ENCODE assay signal across 1 cellular context in genomic region chr21:44442266-44443125, GRCh38.
TF ChIP-seq lines count a peak whose summit lies in the region.

No MANE protein-coding gene starts in this region.

TF ChIP-seq in HepG2, 621 proteins besides CTCF, POLR2A, EP300 and RAD21 (continued from another document and continues in another):
- TF ChIP-seq, protein P1, sequence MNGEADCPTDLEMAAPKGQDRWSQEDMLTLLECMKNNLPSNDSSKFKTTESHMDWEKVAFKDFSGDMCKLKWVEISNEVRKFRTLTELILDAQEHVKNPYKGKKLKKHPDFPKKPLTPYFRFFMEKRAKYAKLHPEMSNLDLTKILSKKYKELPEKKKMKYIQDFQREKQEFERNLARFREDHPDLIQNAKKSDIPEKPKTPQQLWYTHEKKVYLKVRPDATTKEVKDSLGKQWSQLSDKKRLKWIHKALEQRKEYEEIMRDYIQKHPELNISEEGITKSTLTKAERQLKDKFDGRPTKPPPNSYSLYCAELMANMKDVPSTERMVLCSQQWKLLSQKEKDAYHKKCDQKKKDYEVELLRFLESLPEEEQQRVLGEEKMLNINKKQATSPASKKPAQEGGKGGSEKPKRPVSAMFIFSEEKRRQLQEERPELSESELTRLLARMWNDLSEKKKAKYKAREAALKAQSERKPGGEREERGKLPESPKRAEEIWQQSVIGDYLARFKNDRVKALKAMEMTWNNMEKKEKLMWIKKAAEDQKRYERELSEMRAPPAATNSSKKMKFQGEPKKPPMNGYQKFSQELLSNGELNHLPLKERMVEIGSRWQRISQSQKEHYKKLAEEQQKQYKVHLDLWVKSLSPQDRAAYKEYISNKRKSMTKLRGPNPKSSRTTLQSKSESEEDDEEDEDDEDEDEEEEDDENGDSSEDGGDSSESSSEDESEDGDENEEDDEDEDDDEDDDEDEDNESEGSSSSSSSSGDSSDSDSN (CRISPR knock-in tag; IDR thresholded peaks at IDR 0.05), result no peak
- TF ChIP-seq ZC3H4 (CRISPR knock-in tag; IDR thresholded peaks at IDR 0.05; ENCODE audit: borderline replicate concordance) (no peak), ZNF275 (CRISPR knock-in tag; IDR thresholded peaks at IDR 0.05; ENCODE audit: borderline replicate concordance) (no peak), ZNF142 (CRISPR knock-in tag; IDR thresholded peaks at IDR 0.05) (0 out of 2 replicates have a peak, but pooled peaks have one; percentile 49), ZNF230 (CRISPR knock-in tag; IDR thresholded peaks at IDR 0.05) (peak; percentile 46; the same call in 1 of the 2 replicates), JUND (CRISPR knock-in tag; IDR thresholded peaks at IDR 0.05) (no peak), MIXL1 (CRISPR knock-in tag; IDR thresholded peaks at IDR 0.05) (no peak), EHMT2 (IDR thresholded peaks at IDR 0.05; ENCODE audit: borderline replicate concordance, low read depth, low read length) (no peak), ZNF776 (CRISPR knock-in tag; IDR thresholded peaks at IDR 0.05) (no peak), ZNF253 (CRISPR knock-in tag; IDR thresholded peaks at IDR 0.05; ENCODE audit: borderline replicate concordance) (0 out of 2 replicates have a peak, but pooled peaks have one; percentile 52), MBNL3 (CRISPR knock-in tag; conservative IDR thresholded peaks at IDR 0.05) (no peak), ZNF543 (CRISPR knock-in tag; IDR thresholded peaks at IDR 0.05) (no peak), KAT8 (CRISPR knock-in tag; IDR thresholded peaks at IDR 0.05) (no peak), EEA1 (CRISPR knock-in tag; IDR thresholded peaks at IDR 0.05; ENCODE audit: borderline replicate concordance) (peak; percentile 93; the same call in 1 of the 2 replicates), ZNF18 (CRISPR knock-in tag; IDR thresholded peaks at IDR 0.05; ENCODE audit: insufficient replicate concordance) (peak; percentile 38), PHF8 (CRISPR knock-in tag; IDR thresholded peaks at IDR 0.05) (no peak), PAX8 (CRISPR knock-in tag; IDR thresholded peaks at IDR 0.05; ENCODE audit: borderline replicate concordance) (no peak), RARA (CRISPR knock-in tag; IDR thresholded peaks at IDR 0.05) (0 out of 2 replicates have a peak, but pooled peaks have one; percentile 18), ASH2L (IDR thresholded peaks at IDR 0.05; ENCODE audit: insufficient read length, low read depth, low read length) (no peak), ARNT (IDR thresholded peaks at IDR 0.05) (no peak), ZNF687 (CRISPR knock-in tag; IDR thresholded peaks at IDR 0.05) (peak; percentile 96), ZFAT (CRISPR knock-in tag; conservative IDR thresholded peaks at IDR 0.05) (no peak), MAFG (CRISPR knock-in tag; IDR thresholded peaks at IDR 0.05) (no peak), ZSCAN25 (CRISPR knock-in tag; IDR thresholded peaks at IDR 0.05) (peak; percentile 71; the same call in 1 of the 2 replicates), ZFP37 (CRISPR knock-in tag; IDR thresholded peaks at IDR 0.05; ENCODE audit: borderline replicate concordance) (peak; percentile 86; the same call in 1 of the 2 replicates), ZNF878 (CRISPR knock-in tag; IDR thresholded peaks at IDR 0.05) (peak; percentile 59; the same call in 1 of the 2 replicates)
- TF ChIP-seq, protein P2, sequence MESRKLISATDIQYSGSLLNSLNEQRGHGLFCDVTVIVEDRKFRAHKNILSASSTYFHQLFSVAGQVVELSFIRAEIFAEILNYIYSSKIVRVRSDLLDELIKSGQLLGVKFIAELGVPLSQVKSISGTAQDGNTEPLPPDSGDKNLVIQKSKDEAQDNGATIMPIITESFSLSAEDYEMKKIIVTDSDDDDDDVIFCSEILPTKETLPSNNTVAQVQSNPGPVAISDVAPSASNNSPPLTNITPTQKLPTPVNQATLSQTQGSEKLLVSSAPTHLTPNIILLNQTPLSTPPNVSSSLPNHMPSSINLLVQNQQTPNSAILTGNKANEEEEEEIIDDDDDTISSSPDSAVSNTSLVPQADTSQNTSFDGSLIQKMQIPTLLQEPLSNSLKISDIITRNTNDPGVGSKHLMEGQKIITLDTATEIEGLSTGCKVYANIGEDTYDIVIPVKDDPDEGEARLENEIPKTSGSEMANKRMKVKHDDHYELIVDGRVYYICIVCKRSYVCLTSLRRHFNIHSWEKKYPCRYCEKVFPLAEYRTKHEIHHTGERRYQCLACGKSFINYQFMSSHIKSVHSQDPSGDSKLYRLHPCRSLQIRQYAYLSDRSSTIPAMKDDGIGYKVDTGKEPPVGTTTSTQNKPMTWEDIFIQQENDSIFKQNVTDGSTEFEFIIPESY (CRISPR knock-in tag; IDR thresholded peaks at IDR 0.05), result no peak
- TF ChIP-seq, protein P3, sequence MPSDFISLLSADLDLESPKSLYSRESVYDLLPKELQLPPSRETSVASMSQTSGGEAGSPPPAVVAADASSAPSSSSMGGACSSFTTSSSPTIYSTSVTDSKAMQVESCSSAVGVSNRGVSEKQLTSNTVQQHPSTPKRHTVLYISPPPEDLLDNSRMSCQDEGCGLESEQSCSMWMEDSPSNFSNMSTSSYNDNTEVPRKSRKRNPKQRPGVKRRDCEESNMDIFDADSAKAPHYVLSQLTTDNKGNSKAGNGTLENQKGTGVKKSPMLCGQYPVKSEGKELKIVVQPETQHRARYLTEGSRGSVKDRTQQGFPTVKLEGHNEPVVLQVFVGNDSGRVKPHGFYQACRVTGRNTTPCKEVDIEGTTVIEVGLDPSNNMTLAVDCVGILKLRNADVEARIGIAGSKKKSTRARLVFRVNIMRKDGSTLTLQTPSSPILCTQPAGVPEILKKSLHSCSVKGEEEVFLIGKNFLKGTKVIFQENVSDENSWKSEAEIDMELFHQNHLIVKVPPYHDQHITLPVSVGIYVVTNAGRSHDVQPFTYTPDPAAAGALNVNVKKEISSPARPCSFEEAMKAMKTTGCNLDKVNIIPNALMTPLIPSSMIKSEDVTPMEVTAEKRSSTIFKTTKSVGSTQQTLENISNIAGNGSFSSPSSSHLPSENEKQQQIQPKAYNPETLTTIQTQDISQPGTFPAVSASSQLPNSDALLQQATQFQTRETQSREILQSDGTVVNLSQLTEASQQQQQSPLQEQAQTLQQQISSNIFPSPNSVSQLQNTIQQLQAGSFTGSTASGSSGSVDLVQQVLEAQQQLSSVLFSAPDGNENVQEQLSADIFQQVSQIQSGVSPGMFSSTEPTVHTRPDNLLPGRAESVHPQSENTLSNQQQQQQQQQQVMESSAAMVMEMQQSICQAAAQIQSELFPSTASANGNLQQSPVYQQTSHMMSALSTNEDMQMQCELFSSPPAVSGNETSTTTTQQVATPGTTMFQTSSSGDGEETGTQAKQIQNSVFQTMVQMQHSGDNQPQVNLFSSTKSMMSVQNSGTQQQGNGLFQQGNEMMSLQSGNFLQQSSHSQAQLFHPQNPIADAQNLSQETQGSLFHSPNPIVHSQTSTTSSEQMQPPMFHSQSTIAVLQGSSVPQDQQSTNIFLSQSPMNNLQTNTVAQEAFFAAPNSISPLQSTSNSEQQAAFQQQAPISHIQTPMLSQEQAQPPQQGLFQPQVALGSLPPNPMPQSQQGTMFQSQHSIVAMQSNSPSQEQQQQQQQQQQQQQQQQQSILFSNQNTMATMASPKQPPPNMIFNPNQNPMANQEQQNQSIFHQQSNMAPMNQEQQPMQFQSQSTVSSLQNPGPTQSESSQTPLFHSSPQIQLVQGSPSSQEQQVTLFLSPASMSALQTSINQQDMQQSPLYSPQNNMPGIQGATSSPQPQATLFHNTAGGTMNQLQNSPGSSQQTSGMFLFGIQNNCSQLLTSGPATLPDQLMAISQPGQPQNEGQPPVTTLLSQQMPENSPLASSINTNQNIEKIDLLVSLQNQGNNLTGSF (CRISPR knock-in tag; IDR thresholded peaks at IDR 0.05), result 0 out of 2 replicates have a peak, but pooled peaks have one; percentile 49
- TF ChIP-seq, protein P4, sequence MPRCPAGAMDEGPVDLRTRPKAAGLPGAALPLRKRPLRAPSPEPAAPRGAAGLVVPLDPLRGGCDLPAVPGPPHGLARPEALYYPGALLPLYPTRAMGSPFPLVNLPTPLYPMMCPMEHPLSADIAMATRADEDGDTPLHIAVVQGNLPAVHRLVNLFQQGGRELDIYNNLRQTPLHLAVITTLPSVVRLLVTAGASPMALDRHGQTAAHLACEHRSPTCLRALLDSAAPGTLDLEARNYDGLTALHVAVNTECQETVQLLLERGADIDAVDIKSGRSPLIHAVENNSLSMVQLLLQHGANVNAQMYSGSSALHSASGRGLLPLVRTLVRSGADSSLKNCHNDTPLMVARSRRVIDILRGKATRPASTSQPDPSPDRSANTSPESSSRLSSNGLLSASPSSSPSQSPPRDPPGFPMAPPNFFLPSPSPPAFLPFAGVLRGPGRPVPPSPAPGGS (CRISPR knock-in tag; IDR thresholded peaks at IDR 0.05), result 0 out of 2 replicates have a peak, but pooled peaks have one; percentile 33
